In genomic region chr20:44203161-44203560, GRCh38 we compare ENCODE assay signal across 20 cellular contexts. TPM values are rescaled to one million over a fixed set of nuclear protein-coding genes. Genes with fewer than 3 reads are reported as not detected.
DNase-seq lines count a peak whose midpoint lies in the region; ATAC-seq, FAIRE-seq and TF ChIP-seq lines count a peak whose summit lies in the region.
"Had no signal": no experiment of that assay in that cellular context is flagged by ENCODE, and none has a peak within 500 bp of the region (broad histone marks: within the 10 kb centered on the region; RNA-seq: fewer than 3 reads in every experiment).

No MANE protein-coding gene starts in this region.

- H3K4me2 ChIP-seq in HCT116 (ENCODE audit: low read length) (peak overlapping the region; percentile 74), astrocyte (ENCODE audit: low read length) (no peak overlapping the region)

- H3K4me3 Mint-ChIP-seq in astrocyte (ENCODE audit: unreplicated experiment) = no peak overlapping the region
- H3K4me3 Mint-ChIP-seq in activated naive CD8-positive, alpha-beta T cell treated with anti-CD3 and anti-CD28 coated beads for 36 hours = no peak overlapping the region
- H3K4me3 Mint-ChIP-seq: activated B cell treated with CpG ODN at 0.5 μM for 24 hours; activated naive CD8-positive, alpha-beta T cell treated with anti-CD3 and anti-CD28 coated beads, Interleukin-2, amount 50 U/mL, for 24 hours; CD4-positive, CD25-positive, alpha-beta regulatory T cell had no signal

- RAD21 ChIA-PET in HCT116 (lab: Charles Lee; ENCODE audit: low non-redundant PET in 1 of 2, low total read pairs in 2 of 2, uncharacterized antibody in 2 of 2, unreplicated experiment in 2 of 2) = no interaction called here

- H3K27me3 ChIP-seq in HCT116 (ENCODE audit: insufficient read depth, low read length) (no peaks in the 10 kb centered on the region), astrocyte (ENCODE audit: insufficient read depth, low read length) (no peaks in the 10 kb centered on the region), left ventricle myocardium inferior (ENCODE audit: low read depth) (no peaks in the 10 kb centered on the region), stomach smooth muscle (ENCODE audit: control insufficient read depth in 1 of 2, insufficient read depth in 2 of 2, low read length in 2 of 2) (no peaks in the 10 kb centered on the region)
- H3K27me3 ChIP-seq: vagina had no signal

- H3K9me2 ChIP-seq in HCT116 (ENCODE audit: insufficient read depth) = no peaks in the 10 kb centered on the region

- TF ChIP-seq CTCF in HCT116 (IDR thresholded peaks at IDR 0.05 in 2 of 3, conservative IDR thresholded peaks at IDR 0.05 in 1 of 3; ENCODE audit: borderline replicate concordance in 1 of 3, insufficient read depth in 1 of 3, low read depth in 2 of 3, low read length in 2 of 3) = no peak
- no peak for TF ChIP-seq CTCF in astrocyte (IDR thresholded peaks at IDR 0.05; ENCODE audit: insufficient read depth, low read depth, low read length)
- no peak for TF ChIP-seq CTCF in left ventricle myocardium inferior (IDR thresholded peaks at IDR 0.05; ENCODE audit: borderline replicate concordance)

- CTCF ChIA-PET in HCT116 (lab: Charles Lee) = interaction anchor here (1.5 kb wide), 1 partner anchor 87 kb away, joined by 3 read pairs; no protein-coding TSS in a partner anchor

- no peaks in the 10 kb centered on the region for H3K9me3 Mint-ChIP-seq in astrocyte (ENCODE audit: unreplicated experiment)
- H3K9me3 Mint-ChIP-seq in activated naive CD8-positive, alpha-beta T cell treated with anti-CD3 and anti-CD28 coated beads for 36 hours = no peaks in the 10 kb centered on the region
- H3K9me3 Mint-ChIP-seq: activated B cell treated with CpG ODN at 0.5 μM for 24 hours; activated naive CD8-positive, alpha-beta T cell treated with anti-CD3 and anti-CD28 coated beads, Interleukin-2, amount 50 U/mL, for 24 hours; CD4-positive, CD25-positive, alpha-beta regulatory T cell had no signal

- H3K4me3 ChIP-seq in HCT116 (replicated peaks in 1 of 2; ENCODE audit: low read depth in 1 of 2, low read length in 2 of 2) = peak overlapping the region in 1 of 2 experiments; percentile 28; a peak in 1 of 4 replicates
- H3K4me3 ChIP-seq in astrocyte (ENCODE audit: insufficient read depth, low read depth, low read length) = no peak overlapping the region
- H3K4me3 ChIP-seq in left ventricle myocardium inferior = no peak overlapping the region
- H3K4me3 ChIP-seq in stomach smooth muscle (ENCODE audit: low read length in 2 of 2) = no peak overlapping the region
- H3K4me3 ChIP-seq: vagina had no signal

- H4K20me1 ChIP-seq in HCT116 (ENCODE audit: insufficient read depth) (no peaks in the 10 kb centered on the region), astrocyte (ENCODE audit: insufficient read depth, low read length) (peaks cover 19% of the 10 kb centered on the region)

- H3K4me1 Mint-ChIP-seq in astrocyte (ENCODE audit: low read depth, unreplicated experiment) = peaks cover 41% of the 10 kb centered on the region
- peaks cover 41% of the 10 kb centered on the region for H3K4me1 Mint-ChIP-seq in activated naive CD8-positive, alpha-beta T cell treated with anti-CD3 and anti-CD28 coated beads for 36 hours

- peak overlapping the region; percentile 16; the same call in 1 of the 2 replicates for H3K9ac ChIP-seq in HCT116 (ENCODE audit: low read length)
- no peak overlapping the region for H3K9ac ChIP-seq in astrocyte (ENCODE audit: low read length)
- no peak overlapping the region for H3K9ac ChIP-seq in stomach smooth muscle (ENCODE audit: low read length in 2 of 2)
- H3K9ac ChIP-seq: parathyroid adenoma had no signal

- POLR2A ChIA-PET in HCT116 (lab: Charles Lee) = no interaction called here

- H3K27me3 Mint-ChIP-seq in astrocyte (ENCODE audit: low read depth, unreplicated experiment) = no peaks in the 10 kb centered on the region
- H3K27me3 Mint-ChIP-seq in activated naive CD8-positive, alpha-beta T cell treated with anti-CD3 and anti-CD28 coated beads for 36 hours = no peaks in the 10 kb centered on the region
- H3K27me3 Mint-ChIP-seq: activated B cell treated with CpG ODN at 0.5 μM for 24 hours; activated naive CD8-positive, alpha-beta T cell treated with anti-CD3 and anti-CD28 coated beads, Interleukin-2, amount 50 U/mL, for 24 hours; CD4-positive, CD25-positive, alpha-beta regulatory T cell had no signal

- peaks cover 80% of the 10 kb centered on the region for H3K79me2 ChIP-seq in HCT116 (ENCODE audit: insufficient read depth, low read length)
- H3K79me2 ChIP-seq in astrocyte (ENCODE audit: insufficient read depth, low read length) = peaks cover 84% of the 10 kb centered on the region

- H3K36me3 ChIP-seq in HCT116 (ENCODE audit: control insufficient read depth in 1 of 2, insufficient read depth in 2 of 2, low read length in 2 of 2) = peaks cover 32 to 35% of the 10 kb centered on the region in 2 experiments
- peaks cover 37% of the 10 kb centered on the region for H3K36me3 ChIP-seq in astrocyte (ENCODE audit: insufficient read depth, low read length)
- H3K36me3 ChIP-seq in left ventricle myocardium inferior = peaks cover 66% of the 10 kb centered on the region
- H3K36me3 ChIP-seq in stomach smooth muscle (ENCODE audit: control insufficient read depth in 2 of 2, insufficient read depth in 2 of 2, low read length in 2 of 2) = peaks cover 28 to 30% of the 10 kb centered on the region in 2 donors

- no peak for TF ChIP-seq RAD21 in HCT116 (IDR thresholded peaks at IDR 0.05; ENCODE audit: low read depth)

- FAIRE-seq in astrocyte (lab: Jason Lieb, UNC) = peak; percentile 55
- FAIRE-seq: H54 had no signal

- H3K4me1 ChIP-seq in HCT116 (ENCODE audit: control insufficient read depth in 1 of 2, insufficient read depth in 2 of 2, low read length in 2 of 2) (peaks cover 40 to 47% of the 10 kb centered on the region in 2 experiments), astrocyte (ENCODE audit: insufficient read depth, low read length) (peaks cover 15% of the 10 kb centered on the region), left ventricle myocardium inferior (peaks cover 90% of the 10 kb centered on the region), stomach smooth muscle (ENCODE audit: control insufficient read depth, insufficient read depth, low read length) (peaks cover 13% of the 10 kb centered on the region)
- H3K4me1 ChIP-seq: parathyroid adenoma had no signal

- TF ChIP-seq POLR2A in HCT116 (IDR thresholded peaks at IDR 0.05; ENCODE audit: borderline replicate concordance, extremely low read depth, insufficient read depth, insufficient read length) = no peak

- ATAC-seq in HCT116 (no peak), HG02798 (IDR thresholded peaks at IDR 0.05; ENCODE audit: poor library complexity, unreplicated experiment) (no peak)
- ATAC-seq: activated naive CD8-positive, alpha-beta T cell treated with anti-CD3 and anti-CD28 coated beads, Interleukin-2, amount 50 U/mL, for 24 hours had no signal

- intact Hi-C loops in HCT116 (cut with micrococcal nuclease) = no loop called here
- intact Hi-C loops in left ventricle myocardium inferior (cut with micrococcal nuclease) = no loop called here

- H3K9me3 ChIP-seq in HCT116 (ENCODE audit: control insufficient read depth in 1 of 2, insufficient read depth in 1 of 2, low read depth in 1 of 2, low read length in 2 of 2) (no peaks in the 10 kb centered on the region), astrocyte (ENCODE audit: insufficient read depth, low read depth, low read length) (no peaks in the 10 kb centered on the region), left ventricle myocardium inferior (replicated peaks) (no peaks in the 10 kb centered on the region), stomach smooth muscle (ENCODE audit: control insufficient read depth in 2 of 2, low read length in 2 of 2) (no peaks in the 10 kb centered on the region)
- H3K9me3 ChIP-seq: vagina had no signal

- H3K27ac ChIP-seq in HCT116 (ENCODE audit: low read depth, low read length) = peak overlapping the region; percentile 95; the same call in 1 of the 2 replicates
- peak overlapping the region; percentile 46 for H3K27ac ChIP-seq in astrocyte (ENCODE audit: low read depth, low read length)
- H3K27ac ChIP-seq in left ventricle myocardium inferior (replicated peaks) = peak overlapping the region; percentile 96
- peak overlapping the region; percentile 3 for H3K27ac ChIP-seq in stomach smooth muscle (ENCODE audit: low read length)
- H3K27ac ChIP-seq: parathyroid adenoma, vagina had no signal

- peak overlapping the region; percentile 29 for H3K27ac Mint-ChIP-seq in astrocyte (ENCODE audit: unreplicated experiment)
- H3K27ac Mint-ChIP-seq in activated naive CD8-positive, alpha-beta T cell treated with anti-CD3 and anti-CD28 coated beads for 36 hours = no peak overlapping the region
- H3K27ac Mint-ChIP-seq: activated B cell treated with CpG ODN at 0.5 μM for 24 hours; activated naive CD8-positive, alpha-beta T cell treated with anti-CD3 and anti-CD28 coated beads, Interleukin-2, amount 50 U/mL, for 24 hours had no signal

- H2AFZ ChIP-seq in HCT116 (ENCODE audit: low read depth, low read length, poor library complexity, severe bottlenecking) (no peak overlapping the region), astrocyte (ENCODE audit: low read depth, low read length) (no peak overlapping the region)
- H2AFZ ChIP-seq: parathyroid adenoma had no signal

- peaks cover 19% of the 10 kb centered on the region for H3K36me3 Mint-ChIP-seq in astrocyte (ENCODE audit: low read depth, unreplicated experiment)
- H3K36me3 Mint-ChIP-seq in activated naive CD8-positive, alpha-beta T cell treated with anti-CD3 and anti-CD28 coated beads for 36 hours = peaks cover 30% of the 10 kb centered on the region

- DNase-seq in HCT116 (ENCODE audit: low read depth, low spot score) (no peak), astrocyte (ENCODE audit: low read depth) (peak; percentile 46), left ventricle myocardium inferior (no peak)
- no peak for DNase-seq in activated naive CD4-positive, alpha-beta T cell treated with Interleukin-2 at 50 U/mL for 16 hours
- no peak for DNase-seq in activated naive CD8-positive, alpha-beta T cell treated with anti-CD3 and anti-CD28 coated beads for 36 hours
- no peak for DNase-seq in activated T-cell treated with anti-CD3 and anti-CD28 coated beads, Interleukin-2, amount 50 U/mL, for 48 hours
- DNase-seq: activated B cell treated with CpG ODN at 0.5 μM for 24 hours; activated CD8-positive, alpha-beta memory T cell treated with anti-CD3 and anti-CD28 coated beads, Interleukin-2, amount 50 U/mL, for 48 hours; activated naive CD8-positive, alpha-beta T cell treated with anti-CD3 and anti-CD28 coated beads, Interleukin-2, amount 50 U/mL, for 24 hours; CD4-positive, CD25-positive, alpha-beta regulatory T cell; cortex of kidney; GDM1; Karpas-422; NCI-H2029; NCI-H82 had no signal

- no TSS peak for BruUV-seq in HCT116 (replicated peaks; lab: Mats Ljungman, UMichigan)

RNA-seq across cellular contexts. Expression of gene OSER1, which starts 7.4 kb away (rescaled TPM):
- total RNA-seq in HCT116 (2021; ENCODE audit: unreplicated experiment) (28.4 TPM), astrocyte (28.9 and 30.9 TPM in 2 replicates), left ventricle myocardium inferior (34.0 TPM)
- polyA plus RNA-seq in HCT116 (2012) = 29.2 and 30.6 TPM in 2 replicates
- total RNA-seq in activated naive CD8-positive, alpha-beta T cell treated with anti-CD3 and anti-CD28 coated beads for 36 hours = 10 to 100 TPM; 25.5 to 26.4 TPM

RNA-seq across cellular contexts. Expression of gene JPH2, which starts 16.2 kb away (rescaled TPM):
- total RNA-seq in HCT116 (2021; ENCODE audit: unreplicated experiment) (0.17 TPM), astrocyte (18.1 and 18.5 TPM in 2 replicates), left ventricle myocardium inferior (151 TPM)
- polyA plus RNA-seq in HCT116 (2012) = 0.05 and 0.06 TPM in 2 replicates
- total RNA-seq in activated naive CD8-positive, alpha-beta T cell treated with anti-CD3 and anti-CD28 coated beads for 36 hours = under 1 TPM; 0.12 to 0.14 TPM
- total RNA-seq: activated B cell treated with CpG ODN at 0.5 μM for 24 hours; CD4-positive, CD25-positive, alpha-beta regulatory T cell had no signal
- polyA plus RNA-seq: CD4-positive, CD25-positive, alpha-beta regulatory T cell had no signal

RNA-seq across cellular contexts. Expression of gene GDAP1L1, which starts 43.9 kb away (rescaled TPM):
- total RNA-seq in HCT116 (2021; ENCODE audit: unreplicated experiment) = not detected
- 0.09 and 0.36 TPM in 2 replicates for polyA plus RNA-seq in HCT116 (2012)
- 0.64 and 0.77 TPM in 2 replicates for total RNA-seq in astrocyte
- total RNA-seq in left ventricle myocardium inferior = 0.55 TPM
- total RNA-seq in activated naive CD8-positive, alpha-beta T cell treated with anti-CD3 and anti-CD28 coated beads for 36 hours = under 1 TPM in 1 of 2 experiments, not detected in 1; 0.12 TPM
- total RNA-seq: activated B cell treated with CpG ODN at 0.5 μM for 24 hours; CD4-positive, CD25-positive, alpha-beta regulatory T cell; vagina had no signal

Comparison
In these comparisons a context has a peak if more than half of its experiments do, and no peak if none do; other contexts are left out.
1. H3K27ac ChIP-seq: peak in every context shown above with its lines; median percentile 96 in left ventricle myocardium inferior; 95 in HCT116; 46 in astrocyte; 3 in stomach smooth muscle.
2. RNA of gene JPH2, which starts 16.2 kb away (total RNA-seq): 151 TPM in left ventricle myocardium inferior (single experiment) and 18.1 to 18.5 TPM in astrocyte; 0.17 TPM in HCT116 (single experiment) and 0.12 to 0.14 TPM in activated naive CD8-positive, alpha-beta T cell treated with anti-CD3 and anti-CD28 coated beads for 36 hours; every median in the first group is over 10 times any median in the second.